ENCODE assay signal across 8 cellular contexts in the genomic region with DNA sequence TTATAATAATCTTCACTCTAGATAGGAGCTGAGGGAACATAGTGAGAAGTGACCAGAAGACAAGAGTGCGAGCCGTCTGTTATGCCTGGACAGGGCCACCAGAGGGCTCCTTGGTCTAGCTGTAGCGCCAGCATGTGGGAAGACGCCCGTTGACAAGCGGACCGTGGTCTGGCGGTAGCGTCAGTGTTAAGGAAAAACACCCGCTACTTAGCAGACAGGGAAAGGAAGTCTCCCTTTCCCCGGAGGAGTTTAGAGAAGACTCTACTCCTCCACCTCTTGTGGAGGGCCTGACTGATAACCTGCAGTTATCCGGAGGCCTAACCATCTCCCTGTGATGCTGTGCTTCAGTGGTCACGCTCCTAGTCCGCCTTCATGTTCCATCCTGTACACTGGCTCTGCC.
DNase-seq lines count a peak whose midpoint lies in the region; ATAC-seq, FAIRE-seq and TF ChIP-seq lines count a peak whose summit lies in the region.
"Not testable (repeated sequence)": the region's sequence is repeated elsewhere in the genome, so short reads cannot be mapped to it uniquely, and the experiment has no call there.

No MANE protein-coding gene starts in this region.

- H3K4me1 Mint-ChIP-seq in Calu3 (ENCODE audit: low read depth, unreplicated experiment); stimulated activated effector memory CD8-positive, alpha-beta T cell treated with anti-CD3 and anti-CD28 coated beads, Interleukin-12 subunit alpha, Interleukin-12 subunit beta, amount 100 ng/mL, for 72 hours: not testable (repeated sequence)

- H2AFZ ChIP-seq in neuronal stem cell (ENCODE audit: low read length) = peak overlapping the region; percentile 70

- not testable (repeated sequence) for H3K27ac Mint-ChIP-seq in Calu3 (ENCODE audit: unreplicated experiment); stimulated activated effector memory CD8-positive, alpha-beta T cell treated with anti-CD3 and anti-CD28 coated beads, Interleukin-12 subunit alpha, Interleukin-12 subunit beta, amount 100 ng/mL, for 72 hours

- H3K4me2 ChIP-seq in neuronal stem cell (ENCODE audit: insufficient read depth, low read length, poor library complexity, severe bottlenecking) = not testable (repeated sequence)

- BruUV-seq in Calu3 (replicated peaks; lab: Mats Ljungman, UMichigan) = not testable (repeated sequence)

- DNase-seq in Calu3 = peak; percentile 81
- peak; percentile 12 to 60 for DNase-seq in NCI-H446 (lab: John Stamatoyannopoulos, UW)
- peak; percentile 36 for DNase-seq in astrocyte of the cerebellum (ENCODE audit: low read depth)
- peak; percentile 81 for DNase-seq in Right ventricle myocardium superior
- peak; percentile 20 for DNase-seq in neuronal stem cell (ENCODE audit: low spot score)
- DNase-seq in stimulated activated effector memory CD8-positive, alpha-beta T cell treated with anti-CD3 and anti-CD28 coated beads, Interleukin-12 subunit alpha, Interleukin-12 subunit beta, amount 100 ng/mL, for 72 hours (ENCODE audit: low spot score in 2 of 2) = peak; percentile 23 to 71

- H3K18ac ChIP-seq in neuronal stem cell (ENCODE audit: low read length) = not testable (repeated sequence)

- H3K27me3 ChIP-seq in neuronal stem cell (ENCODE audit: control insufficient read depth in 3 of 3, insufficient read depth in 3 of 3, low read depth in 1 of 3, low read length in 3 of 3) = not testable (repeated sequence)

- TF ChIP-seq CTCF in Calu3 (IDR thresholded peaks at IDR 0.05; ENCODE audit: unreplicated experiment) (peak; percentile 81), astrocyte of the cerebellum (IDR thresholded peaks at IDR 0.05; ENCODE audit: low read depth, low read length, missing control alignments) (peak; percentile 89)

- H3K36me3 ChIP-seq in neuronal stem cell (replicated peaks in 1 of 2; ENCODE audit: control insufficient read depth in 2 of 2, insufficient read depth in 2 of 2, low read length in 2 of 2) = not testable (repeated sequence)

- not testable (repeated sequence) for H3K4me1 ChIP-seq in neuronal stem cell (ENCODE audit: control insufficient read depth in 2 of 2, insufficient read depth in 1 of 2, low read depth in 1 of 2, low read length in 2 of 2)

- H3K4ac ChIP-seq in neuronal stem cell (ENCODE audit: low read length) = not testable (repeated sequence)

- not testable (repeated sequence) for H4K91ac ChIP-seq in neuronal stem cell (ENCODE audit: low read depth, low read length, poor library complexity)

- not testable (repeated sequence) for H3K14ac ChIP-seq in neuronal stem cell (ENCODE audit: low read length)

- not testable (repeated sequence) for H2AK5ac ChIP-seq in neuronal stem cell (ENCODE audit: low read depth, low read length)

- not testable (repeated sequence) for H3K27ac ChIP-seq in neuronal stem cell (replicated peaks; ENCODE audit: low read length)

- H2BK12ac ChIP-seq in neuronal stem cell (ENCODE audit: low read length) = not testable (repeated sequence)

- not testable (repeated sequence) for H2BK15ac ChIP-seq in neuronal stem cell (ENCODE audit: low read length)

- H2BK120ac ChIP-seq in neuronal stem cell (ENCODE audit: low read depth, low read length) = not testable (repeated sequence)

- H3K27me3 Mint-ChIP-seq in Calu3 (ENCODE audit: unreplicated experiment) = peaks cover 16% of the 10 kb centered on the region

- not testable (repeated sequence) for H3K4me3 Mint-ChIP-seq in Calu3 (ENCODE audit: low read depth, unreplicated experiment); stimulated activated effector memory CD8-positive, alpha-beta T cell treated with anti-CD3 and anti-CD28 coated beads, Interleukin-12 subunit alpha, Interleukin-12 subunit beta, amount 100 ng/mL, for 72 hours

- not testable (repeated sequence) for H3K9ac ChIP-seq in neuronal stem cell (ENCODE audit: low read depth, low read length, poor library complexity)

- peak; percentile 62 for ATAC-seq in HG02798 (IDR thresholded peaks at IDR 0.05; ENCODE audit: poor library complexity, unreplicated experiment)
- not testable (repeated sequence) for ATAC-seq in Right ventricle myocardium superior (ENCODE audit: poor library complexity)
- peak; percentile 37 for ATAC-seq in stimulated activated effector memory CD8-positive, alpha-beta T cell treated with anti-CD3 and anti-CD28 coated beads, Interleukin-12 subunit alpha, Interleukin-12 subunit beta, amount 100 ng/mL, for 72 hours

- not testable (repeated sequence) for H3K36me3 Mint-ChIP-seq in Calu3 (ENCODE audit: insufficient read depth, unreplicated experiment); stimulated activated effector memory CD8-positive, alpha-beta T cell treated with anti-CD3 and anti-CD28 coated beads, Interleukin-12 subunit alpha, Interleukin-12 subunit beta, amount 100 ng/mL, for 72 hours

- peak; percentile 79 for FAIRE-seq in TTC549 (lab: Jason Lieb, UNC)

- in situ Hi-C loops in astrocyte of the cerebellum (cut with HindIII; ENCODE audit: low sequenced_read_pairs) = not testable (repeated sequence)

- H3K4me3 ChIP-seq in astrocyte of the cerebellum (ENCODE audit: low read depth, low read length); neuronal stem cell (ENCODE audit: low read length in 2 of 2): not testable (repeated sequence)

- WGBS in neuronal stem cell (ENCODE audit: extremely low coverage in 2 of 2, insufficient read length in 2 of 2, insufficient replicate concordance in 1 of 2), 2 donors = no CpG with 5 or more reads among the region's 14 CpGs

- not testable (repeated sequence) for H3K9me3 Mint-ChIP-seq in Calu3 (ENCODE audit: low read depth, unreplicated experiment); stimulated activated effector memory CD8-positive, alpha-beta T cell treated with anti-CD3 and anti-CD28 coated beads, Interleukin-12 subunit alpha, Interleukin-12 subunit beta, amount 100 ng/mL, for 72 hours

- H3K79me1 ChIP-seq in neuronal stem cell (ENCODE audit: low read depth, low read length) = not testable (repeated sequence)

- CTCF ChIA-PET in Calu3 (lab: Charles Lee) = interaction anchor here (0.7 kb wide), 1 partner anchor 52 kb away, joined by 6 read pairs; no protein-coding TSS in a partner anchor

- H2BK5ac ChIP-seq in neuronal stem cell (ENCODE audit: low read length) = not testable (repeated sequence)

- not testable (repeated sequence) for H3K9me3 ChIP-seq in neuronal stem cell (replicated peaks in 1 of 2; ENCODE audit: control insufficient read depth in 2 of 2, insufficient read depth in 1 of 2, low read depth in 1 of 2, low read length in 2 of 2)

- intact Hi-C loops in Calu3 (cut with micrococcal nuclease; ENCODE audit: unreplicated experiment) (loop anchor here (1.0 kb wide), 1 partner anchor 53 kb away; no protein-coding TSS in a partner anchor), Right ventricle myocardium superior (cut with DNase I) (loop anchor here (10.0 kb wide), 1 partner anchor 50 kb away; no protein-coding TSS in a partner anchor)

- H4K8ac ChIP-seq in neuronal stem cell (ENCODE audit: low read depth, low read length) = not testable (repeated sequence)

- H3K23ac ChIP-seq in neuronal stem cell (ENCODE audit: low read depth, low read length, poor library complexity) = not testable (repeated sequence)

Comparison
In these comparisons a context has a peak if more than half of its experiments do, and no peak if none do; other contexts are left out.
1. DNase-seq: peak in every context shown above with its lines; median percentile 81 in Calu3; 81 in Right ventricle myocardium superior; 47 in stimulated activated effector memory CD8-positive, alpha-beta T cell treated with anti-CD3 and anti-CD28 coated beads, Interleukin-12 subunit alpha, Interleukin-12 subunit beta, amount 100 ng/mL, for 72 hours; 36 in NCI-H446; 36 in astrocyte of the cerebellum; 20 in neuronal stem cell.